ENCODE assay signal across 8 cellular contexts in genomic region chr19:873084-874019, GRCh38. TPM values are rescaled to one million over a fixed set of nuclear protein-coding genes. Genes with fewer than 3 reads are reported as not detected.
DNase-seq lines count a peak whose midpoint lies in the region; ATAC-seq and TF ChIP-seq lines count a peak whose summit lies in the region.

No MANE protein-coding gene starts in this region.

- peaks cover 13% of the 10 kb centered on the region for H3K36me3 Mint-ChIP-seq in activated CD4-positive, alpha-beta T cell treated with anti-CD3 and anti-CD28 coated beads, Interleukin-2, amount 10 ng/mL, durations not matched to agents 24 days and 14 days (ENCODE audit: low read depth)

- no peaks in the 10 kb centered on the region for H3K27me3 ChIP-seq in Karpas-422 (ENCODE audit: low read length)
- H3K27me3 ChIP-seq in esophagus squamous epithelium, result no peaks in the 10 kb centered on the region

- no peaks in the 10 kb centered on the region for H3K27me3 Mint-ChIP-seq in activated CD4-positive, alpha-beta T cell treated with anti-CD3 and anti-CD28 coated beads, Interleukin-2, amount 10 ng/mL, durations not matched to agents 24 days and 14 days

- no peak overlapping the region for H2AFZ ChIP-seq in Karpas-422 (ENCODE audit: low read length)

- H3K36me3 ChIP-seq in Karpas-422 (ENCODE audit: insufficient read depth, low read length), result 0 out of 2 replicates have a peak, but pooled peaks cover 3% of the 10 kb centered on the region
- peaks cover 21 to 70% (median 27%) of the 10 kb centered on the region in 3 donors for H3K36me3 ChIP-seq in esophagus squamous epithelium

- H4K20me1 ChIP-seq in Karpas-422 (ENCODE audit: insufficient read depth, low read depth, low read length), result no peaks in the 10 kb centered on the region

- H3K4me3 ChIP-seq in Karpas-422 (ENCODE audit: low read length) (peak overlapping the region; percentile 40; the same call in 1 of the 2 replicates), esophagus squamous epithelium (no peak overlapping the region)

- H3K4me3 Mint-ChIP-seq in activated CD4-positive, alpha-beta T cell treated with anti-CD3 and anti-CD28 coated beads, Interleukin-2, amount 10 ng/mL, durations not matched to agents 24 days and 14 days, result peak overlapping the region; percentile 62

- no peak overlapping the region for H3K27ac ChIP-seq in Karpas-422 (ENCODE audit: low read length)
- peak overlapping the region; percentile 44 to 73 (median 56) for H3K27ac ChIP-seq in esophagus squamous epithelium

- no peaks in the 10 kb centered on the region for H3K9me2 ChIP-seq in Karpas-422 (replicated peaks; ENCODE audit: insufficient read depth, low read length)

- 85 to 93% methylated on average over 4 of the region's 38 CpGs for WGBS in esophagus squamous epithelium, 2 donors

- peak; percentile 68 for DNase-seq in CD1c-positive myeloid dendritic cell (ENCODE audit: extremely low spot score)
- peak; percentile 91 for DNase-seq in Karpas-422
- DNase-seq in activated CD4-positive, alpha-beta T cell treated with anti-CD3 and anti-CD28 coated beads, Interleukin-2, amount 10 ng/mL, durations not matched to agents 24 days and 14 days, result peak; percentile 94
- peak; percentile 56 for DNase-seq in esophagus squamous epithelium (lab: John Stamatoyannopoulos, UW)
- peak; percentile 58 to 59 for DNase-seq in stimulated activated CD8-positive, alpha-beta memory T cell treated with anti-CD3 and anti-CD28 coated beads, Interleukin-2, amount 100 ng/mL, for 48 hours (ENCODE audit: low read depth in 2 of 2)
- DNase-seq in DMS114 treated with DMSO at 0.1 percent for 48 hours (lab: John Stamatoyannopoulos, UW; ENCODE audit: unreplicated experiment), result no peak
- DNase-seq in Ammon's horn (ENCODE audit: low spot score), result no peak

- H3K4me1 Mint-ChIP-seq in activated CD4-positive, alpha-beta T cell treated with anti-CD3 and anti-CD28 coated beads, Interleukin-2, amount 10 ng/mL, durations not matched to agents 24 days and 14 days, result peaks cover 11% of the 10 kb centered on the region

- no peak for ATAC-seq in HG03139 (IDR thresholded peaks at IDR 0.05; ENCODE audit: unreplicated experiment)

- H3K9me3 Mint-ChIP-seq in activated CD4-positive, alpha-beta T cell treated with anti-CD3 and anti-CD28 coated beads, Interleukin-2, amount 10 ng/mL, durations not matched to agents 24 days and 14 days, result no peaks in the 10 kb centered on the region

- H3K27ac Mint-ChIP-seq in activated CD4-positive, alpha-beta T cell treated with anti-CD3 and anti-CD28 coated beads, Interleukin-2, amount 10 ng/mL, durations not matched to agents 24 days and 14 days, result no peak overlapping the region

- peaks cover 11% of the 10 kb centered on the region for H3K4me1 ChIP-seq in Karpas-422 (ENCODE audit: low read length)
- peaks cover 25 to 57% (median 27%) of the 10 kb centered on the region in 3 donors for H3K4me1 ChIP-seq in esophagus squamous epithelium

- TF ChIP-seq CTCF in esophagus squamous epithelium (IDR thresholded peaks at IDR 0.05), result no peak

- H3K4me2 ChIP-seq in Karpas-422 (ENCODE audit: low read depth, low read length, poor library complexity, severe bottlenecking), result no peak overlapping the region

- no peaks in the 10 kb centered on the region for H3K79me2 ChIP-seq in Karpas-422 (ENCODE audit: low read length)

- intact Hi-C loops in activated CD4-positive, alpha-beta T cell treated with anti-CD3 and anti-CD28 coated beads, Interleukin-2, amount 10 ng/mL, durations not matched to agents 24 days and 14 days (cut with micrococcal nuclease), result no loop called here
- intact Hi-C loops in esophagus squamous epithelium (cut with DNase I), result no loop called here

- H3K9ac ChIP-seq in Karpas-422 (ENCODE audit: low read length), result no peak overlapping the region

- TF ChIP-seq POLR2A in esophagus squamous epithelium (IDR thresholded peaks at IDR 0.05), result no peak

- H3K9me3 ChIP-seq in Karpas-422 (ENCODE audit: low read length) (no peaks in the 10 kb centered on the region), esophagus squamous epithelium (no peaks in the 10 kb centered on the region)

RNA-seq across cellular contexts. Expression of gene CFD, which starts 13.9 kb away (rescaled TPM):
- total RNA-seq in Karpas-422 (2014; rRNA removed; shearing (Covaris generic); ENCODE audit: low replicate concordance), result 1.5 and 6.9 TPM in 2 replicates
- total RNA-seq in activated CD4-positive, alpha-beta T cell treated with anti-CD3 and anti-CD28 coated beads, Interleukin-2, amount 10 ng/mL, durations not matched to agents 24 days and 14 days, result 1.4 and 2.5 TPM in 2 replicates
- total RNA-seq in esophagus squamous epithelium, result 100 to 1,000 TPM in 2 of 4 donors, 10 to 100 TPM in 2; 52.2 to 883 (median 129) TPM

RNA-seq across cellular contexts. Expression of gene MED16, which starts 19.6 kb away (rescaled TPM):
- total RNA-seq in Karpas-422 (2014; rRNA removed; shearing (Covaris generic); ENCODE audit: low replicate concordance), result 10.8 and 14.1 TPM in 2 replicates
- 58.1 and 61.1 TPM in 2 replicates for total RNA-seq in activated CD4-positive, alpha-beta T cell treated with anti-CD3 and anti-CD28 coated beads, Interleukin-2, amount 10 ng/mL, durations not matched to agents 24 days and 14 days
- total RNA-seq in esophagus squamous epithelium, result 10 to 100 TPM; 23.7 to 64.9 (median 32.5) TPM

RNA-seq across cellular contexts. Expression of gene RNU6-9, which starts 19.9 kb away (rescaled TPM):
- not detected in 2 replicates for total RNA-seq in Karpas-422 (2014; rRNA removed; shearing (Covaris generic); ENCODE audit: low replicate concordance)
- not detected in 2 replicates for total RNA-seq in activated CD4-positive, alpha-beta T cell treated with anti-CD3 and anti-CD28 coated beads, Interleukin-2, amount 10 ng/mL, durations not matched to agents 24 days and 14 days
- not detected for total RNA-seq in esophagus squamous epithelium

RNA-seq across cellular contexts. Expression of gene ELANE, which starts 21.2 kb away (rescaled TPM):
- not detected in 2 replicates for total RNA-seq in Karpas-422 (2014; rRNA removed; shearing (Covaris generic); ENCODE audit: low replicate concordance)
- not detected in 2 replicates for total RNA-seq in activated CD4-positive, alpha-beta T cell treated with anti-CD3 and anti-CD28 coated beads, Interleukin-2, amount 10 ng/mL, durations not matched to agents 24 days and 14 days
- under 1 TPM in 1 of 4 donors, not detected in 3; 0.95 TPM for total RNA-seq in esophagus squamous epithelium

RNA-seq across cellular contexts. Expression of gene PRTN3, which starts 32.6 kb away (rescaled TPM):
- total RNA-seq in Karpas-422 (2014; rRNA removed; shearing (Covaris generic); ENCODE audit: low replicate concordance), result not detected in 2 replicates
- total RNA-seq in activated CD4-positive, alpha-beta T cell treated with anti-CD3 and anti-CD28 coated beads, Interleukin-2, amount 10 ng/mL, durations not matched to agents 24 days and 14 days, result not detected in 2 replicates
- not detected for total RNA-seq in esophagus squamous epithelium

Comparison
In these comparisons a context has a peak if more than half of its experiments do, and no peak if none do; other contexts are left out.
1. DNase-seq: peak in CD1c-positive myeloid dendritic cell (single experiment), Karpas-422 (single experiment), activated CD4-positive, alpha-beta T cell treated with anti-CD3 and anti-CD28 coated beads, Interleukin-2, amount 10 ng/mL, durations not matched to agents 24 days and 14 days (single experiment), esophagus squamous epithelium (single experiment) and stimulated activated CD8-positive, alpha-beta memory T cell treated with anti-CD3 and anti-CD28 coated beads, Interleukin-2, amount 100 ng/mL, for 48 hours (2 of 2); none in DMS114 treated with DMSO at 0.1 percent for 48 hours (single experiment) and Ammon's horn (single experiment).